1 cellular context compared by ENCODE assay signal in genomic region chr17:4968166-4968915, GRCh38.
A peak's percentile ranks its signal among the peaks of the same experiment; 100 is the strongest.
TF ChIP-seq lines count a peak whose summit lies in the region.

No MANE protein-coding gene starts in this region.

TF ChIP-seq in K562, 482 proteins besides CTCF, POLR2A, EP300 and RAD21 (continued from another document and continues in another):
- TF ChIP-seq ZNF592 (IDR thresholded peaks at IDR 0.05) (peak; percentile 62), ZNF395 (CRISPR knock-in tag; IDR thresholded peaks at IDR 0.05) (0 out of 2 replicates have a peak, but pooled peaks have one; percentile 12), CBX3 (IDR thresholded peaks at IDR 0.05; ENCODE audit: borderline replicate concordance in 1 of 2, low read length in 2 of 2) (no peak), LCOR (CRISPR knock-in tag; IDR thresholded peaks at IDR 0.05) (0 out of 2 replicates have a peak, but pooled peaks have one; percentile 38), ZNF764 (CRISPR knock-in tag; IDR thresholded peaks at IDR 0.05; ENCODE audit: low read depth) (no peak), ZNF263 (CRISPR knock-in tag; IDR thresholded peaks at IDR 0.05; ENCODE audit: borderline replicate concordance) (peak; percentile 75), CREB1 (IDR thresholded peaks at IDR 0.05) (no peak), CREB1 (CRISPR knock-in tag; IDR thresholded peaks at IDR 0.05) (0 out of 2 replicates have a peak, but pooled peaks have one; percentile 13), BCOR (IDR thresholded peaks at IDR 0.05) (no peak), ZNF584 (CRISPR knock-in tag; IDR thresholded peaks at IDR 0.05; ENCODE audit: low read depth) (no peak; the same call in 1 of the 2 replicates), POLR2AphosphoS5 (IDR thresholded peaks at IDR 0.05; ENCODE audit: control insufficient read depth, insufficient read depth, low read depth, low read length) (no peak), AFF4 (CRISPR knock-in tag; IDR thresholded peaks at IDR 0.05) (peak; percentile 66; the same call in 1 of the 2 replicates), PKNOX1 (IDR thresholded peaks at IDR 0.05) (no peak), ZBTB26 (CRISPR knock-in tag; IDR thresholded peaks at IDR 0.05) (no peak), ARID4B (CRISPR knock-in tag; IDR thresholded peaks at IDR 0.05) (0 out of 2 replicates have a peak, but pooled peaks have one; percentile 20), PRPF4 (IDR thresholded peaks at IDR 0.05; ENCODE audit: insufficient read depth, low read depth, low read length, poor library complexity, severe bottlenecking) (no peak), CBFB (CRISPR knock-in tag; IDR thresholded peaks at IDR 0.05) (0 out of 2 replicates have a peak, but pooled peaks have one; percentile 39), NFIC (IDR thresholded peaks at IDR 0.05) (0 out of 2 replicates have a peak, but pooled peaks have one; percentile 7), HMG20A (CRISPR knock-in tag; conservative IDR thresholded peaks at IDR 0.05) (no peak), RNF219 (CRISPR knock-in tag; IDR thresholded peaks at IDR 0.05) (no peak), MEF2D (tag; conservative IDR thresholded peaks at IDR 0.05; ENCODE audit: low read depth) (no peak), ZNF398 (CRISPR knock-in tag; IDR thresholded peaks at IDR 0.05) (no peak), POLR3G (IDR thresholded peaks at IDR 0.05; ENCODE audit: extremely low read depth, insufficient read length, insufficient replicate concordance) (no peak), HEY1 (CRISPR knock-in tag; IDR thresholded peaks at IDR 0.05; ENCODE audit: borderline replicate concordance) (no peak), VEZF1 (CRISPR knock-in tag; IDR thresholded peaks at IDR 0.05) (peak; percentile 7; the same call in 1 of the 2 replicates), THRB (CRISPR knock-in tag; conservative IDR thresholded peaks at IDR 0.05) (no peak)
